Comparison of ENCODE assay signal across 8 cellular contexts in genomic region chr19:54517483-54517882, GRCh38. TPM values are rescaled to one million over a fixed set of nuclear protein-coding genes. Genes with fewer than 3 reads are reported as not detected.
A peak's percentile ranks its signal among the peaks of the same experiment; 100 is the strongest.
DNase-seq lines count a peak whose midpoint lies in the region; ATAC-seq and TF ChIP-seq lines count a peak whose summit lies in the region.

No MANE protein-coding gene starts in this region.

- H3K9me3 Mint-ChIP-seq in activated CD4-positive, alpha-beta T cell treated with anti-CD3 and anti-CD28 coated beads, Interleukin-2, amount 10 ng/mL, durations not matched to agents 24 days and 14 days: peaks cover 4% of the 10 kb centered on the region

- TF ChIP-seq CTCF in NB4 (IDR thresholded peaks at IDR 0.05; ENCODE audit: low read depth, low read length): no peak

- no peak overlapping the region for H3K4me3 ChIP-seq in NB4 (ENCODE audit: low read depth, low read length)

- ATAC-seq in GM21360 (IDR thresholded peaks at IDR 0.05; ENCODE audit: unreplicated experiment) (no peak), GM19023 (IDR thresholded peaks at IDR 0.05; ENCODE audit: unreplicated experiment) (no peak)

- DNase-seq in GM03348 (ENCODE audit: low spot score) (peak; percentile 30), NB4 (ENCODE audit: low read depth) (peak; percentile 65), erythroblast (lab: John Stamatoyannopoulos, UW) (peak; percentile 33 to 54), pons (ENCODE audit: low spot score) (peak; percentile 40), NCI-H345 (lab: John Stamatoyannopoulos, UW) (no peak)
- peak; percentile 92 for DNase-seq in activated CD4-positive, alpha-beta T cell treated with anti-CD3 and anti-CD28 coated beads, Interleukin-2, amount 10 ng/mL, durations not matched to agents 24 days and 14 days

- H3K4me1 Mint-ChIP-seq in activated CD4-positive, alpha-beta T cell treated with anti-CD3 and anti-CD28 coated beads, Interleukin-2, amount 10 ng/mL, durations not matched to agents 24 days and 14 days: peaks cover 42% of the 10 kb centered on the region

- H3K4me3 Mint-ChIP-seq in activated CD4-positive, alpha-beta T cell treated with anti-CD3 and anti-CD28 coated beads, Interleukin-2, amount 10 ng/mL, durations not matched to agents 24 days and 14 days: no peak overlapping the region

- peaks cover 3% of the 10 kb centered on the region for H3K27me3 Mint-ChIP-seq in activated CD4-positive, alpha-beta T cell treated with anti-CD3 and anti-CD28 coated beads, Interleukin-2, amount 10 ng/mL, durations not matched to agents 24 days and 14 days

- H3K27ac Mint-ChIP-seq in activated CD4-positive, alpha-beta T cell treated with anti-CD3 and anti-CD28 coated beads, Interleukin-2, amount 10 ng/mL, durations not matched to agents 24 days and 14 days: peak overlapping the region; percentile 62

- TF ChIP-seq POLR2A in NB4 (IDR thresholded peaks at IDR 0.05; ENCODE audit: extremely low read depth, insufficient read length): no peak
- no peak for TF ChIP-seq POLR2A in erythroblast (IDR thresholded peaks at IDR 0.05; ENCODE audit: low read length)

- H3K36me3 Mint-ChIP-seq in activated CD4-positive, alpha-beta T cell treated with anti-CD3 and anti-CD28 coated beads, Interleukin-2, amount 10 ng/mL, durations not matched to agents 24 days and 14 days (ENCODE audit: low read depth): no peaks in the 10 kb centered on the region

- intact Hi-C loops in activated CD4-positive, alpha-beta T cell treated with anti-CD3 and anti-CD28 coated beads, Interleukin-2, amount 10 ng/mL, durations not matched to agents 24 days and 14 days (cut with micrococcal nuclease): loop anchor here (2.0 to 5.0 kb wide), 2 partner anchors 15 to 310 kb away; partner anchors contain the start of gene LAIR2

RNA-seq across cellular contexts. Expression of gene LAIR2, which starts 14.9 kb away (rescaled TPM):
- total RNA-seq in activated CD4-positive, alpha-beta T cell treated with anti-CD3 and anti-CD28 coated beads, Interleukin-2, amount 10 ng/mL, durations not matched to agents 24 days and 14 days: 34.2 and 35.0 TPM in 2 replicates

RNA-seq across cellular contexts. Expression of gene CDC42EP5, which starts 44.4 kb away (rescaled TPM):
- total RNA-seq in activated CD4-positive, alpha-beta T cell treated with anti-CD3 and anti-CD28 coated beads, Interleukin-2, amount 10 ng/mL, durations not matched to agents 24 days and 14 days: 0.61 and 0.64 TPM in 2 replicates

RNA-seq across cellular contexts. Expression of gene LENG9, which starts 53.9 kb away (rescaled TPM):
- total RNA-seq in activated CD4-positive, alpha-beta T cell treated with anti-CD3 and anti-CD28 coated beads, Interleukin-2, amount 10 ng/mL, durations not matched to agents 24 days and 14 days: 8.2 and 8.3 TPM in 2 replicates

RNA-seq across cellular contexts. Expression of gene LILRA2, which starts 56.1 kb away (rescaled TPM):
- not detected in 2 replicates for total RNA-seq in activated CD4-positive, alpha-beta T cell treated with anti-CD3 and anti-CD28 coated beads, Interleukin-2, amount 10 ng/mL, durations not matched to agents 24 days and 14 days
